ENCODE assay signal across 26 cellular contexts in genomic region chr6:56890066-56890465, GRCh38.
DNase-seq lines count a peak whose midpoint lies in the region; ATAC-seq, FAIRE-seq and TF ChIP-seq lines count a peak whose summit lies in the region.
"Had no signal": no experiment of that assay in that cellular context is flagged by ENCODE, and none has a peak within 500 bp of the region (broad histone marks: within the 10 kb centered on the region; RNA-seq: fewer than 3 reads in every experiment).

No MANE protein-coding gene starts in this region.

- H3K9ac ChIP-seq in HepG2 (ENCODE audit: insufficient read depth, low read depth, low read length) = no peak overlapping the region
- H3K9ac ChIP-seq: parathyroid adenoma had no signal

- in situ Hi-C loops in HepG2 (cut with HindIII; ENCODE audit: extremely low pct_ligation_motif_present, low pct_unique_long_range_greater_than_20kb) (no loop called here), transverse colon (cut with MboI; ENCODE audit: low pct_ligation_motif_present in 1 of 4, low pct_unique_long_range_greater_than_20kb in 1 of 4, low sequenced_read_pairs in 3 of 4) (no loop called here)

- H3K36me3 Mint-ChIP-seq in activated T-helper 17 cell treated with anti-CD3 and anti-CD28 coated beads, Interleukin-2, amount 50 U/mL, for 72 hours (ENCODE audit: low read depth) = no peaks in the 10 kb centered on the region
- H3K36me3 Mint-ChIP-seq: activated naive CD8-positive, alpha-beta T cell treated with anti-CD3 and anti-CD28 coated beads, Interleukin-2, amount 10 ng/mL, durations not matched to agents 7 days and 5 days; brain; CD14-positive monocyte had no signal

- H3K27ac ChIP-seq in HepG2 (ENCODE audit: extremely low read length, insufficient read depth, low read length) (no peak overlapping the region), right lobe of liver (no peak overlapping the region), transverse colon (peak overlapping the region in 3 of 4 donors; percentile 6 to 59 (median 42))
- H3K27ac ChIP-seq: colonic mucosa, parathyroid adenoma, upper lobe of left lung had no signal

- no peaks in the 10 kb centered on the region for H3K27me3 ChIP-seq in HepG2 (ENCODE audit: control insufficient read depth in 1 of 2, insufficient read depth in 2 of 2, low read length in 2 of 2)
- no peaks in the 10 kb centered on the region for H3K27me3 ChIP-seq in right lobe of liver
- H3K27me3 ChIP-seq in transverse colon = no peaks in the 10 kb centered on the region
- H3K27me3 ChIP-seq: colonic mucosa, Peyer's patch, upper lobe of left lung had no signal

- peaks cover 10% of the 10 kb centered on the region for H3K4me1 Mint-ChIP-seq in activated T-helper 17 cell treated with anti-CD3 and anti-CD28 coated beads, Interleukin-2, amount 50 U/mL, for 72 hours
- H3K4me1 Mint-ChIP-seq: brain, nephron had no signal

- H3K4me1 ChIP-seq in HepG2 (ENCODE audit: insufficient read depth, low read length) (peaks cover 15% of the 10 kb centered on the region), right lobe of liver (no peaks in the 10 kb centered on the region), transverse colon (peaks cover 0 to 5% (median 2%) of the 10 kb centered on the region in 4 donors)
- H3K4me1 ChIP-seq: colonic mucosa, parathyroid adenoma, Peyer's patch, upper lobe of left lung had no signal

- TF ChIP-seq EP300 in HepG2 (IDR thresholded peaks at IDR 0.05; ENCODE audit: low read depth in 2 of 2, low read length in 2 of 2) = no peak
- no peak for TF ChIP-seq EP300 in HepG2 (CRISPR knock-in tag; IDR thresholded peaks at IDR 0.05; ENCODE audit: borderline replicate concordance)
- TF ChIP-seq EP300 in transverse colon (IDR thresholded peaks at IDR 0.05; ENCODE audit: low read depth) = no peak

- TF ChIP-seq CTCF in HepG2 (CRISPR knock-in tag; IDR thresholded peaks at IDR 0.05) (no peak), right lobe of liver (IDR thresholded peaks at IDR 0.05) (no peak), transverse colon (IDR thresholded peaks at IDR 0.05) (no peak)

- WGBS in HepG2 (ENCODE audit: low lambda C conversion rate) = 0% methylated on average over 3 of the region's 3 CpGs
- 14% methylated on average over 3 of the region's 3 CpGs for WGBS in right lobe of liver (ENCODE audit: insufficient coverage, low coverage, low lambda C conversion rate, missing lambda C conversion rate)
- 72 to 83% methylated on average over 3 of the region's 3 CpGs for WGBS in transverse colon (ENCODE audit: low coverage in 1 of 2), 2 donors

- DNase-seq in HepG2 (ENCODE audit: low spot score) (no peak), right lobe of liver (no peak), fibroblast of peridontal ligament (ENCODE audit: extremely low read depth) (peak; percentile 76), transverse colon (no peak), NCI-H146 (lab: John Stamatoyannopoulos, UW) (no peak), NCI-H2196 (lab: John Stamatoyannopoulos, UW; ENCODE audit: unreplicated experiment) (no peak)
- DNase-seq: activated CD4-positive, alpha-beta T cell treated with anti-CD3 and anti-CD28 coated beads, Interleukin-2, amount 50 U/mL, for 1 hour; activated naive CD8-positive, alpha-beta T cell treated with anti-CD3 and anti-CD28 coated beads, Interleukin-2, amount 10 ng/mL, durations not matched to agents 7 days and 5 days; colonic mucosa; H7; NCI-H1694 treated with DMSO at 0.1 percent for 48 hours; Peyer's patch; right cardiac atrium had no signal

- POLR2A ChIA-PET in HepG2 (lab: Yijun Ruan, JAX) = no interaction called here

- H3K36me3 ChIP-seq in HepG2 (replicated peaks in 1 of 2; ENCODE audit: control insufficient read depth in 1 of 2, insufficient read depth in 2 of 2, low read length in 2 of 2) (no peaks in the 10 kb centered on the region), right lobe of liver (no peaks in the 10 kb centered on the region), transverse colon (no peaks in the 10 kb centered on the region)
- H3K36me3 ChIP-seq: colonic mucosa, Peyer's patch, upper lobe of left lung had no signal

- H3K27ac Mint-ChIP-seq in activated T-helper 17 cell treated with anti-CD3 and anti-CD28 coated beads, Interleukin-2, amount 50 U/mL, for 72 hours = peak overlapping the region; percentile 48
- H3K27ac Mint-ChIP-seq: activated naive CD8-positive, alpha-beta T cell treated with anti-CD3 and anti-CD28 coated beads, Interleukin-2, amount 10 ng/mL, durations not matched to agents 7 days and 5 days; activated T-helper 2 cell treated with anti-CD3 and anti-CD28 coated beads, Interferon-gamma antibody, Interleukin-2, Interleukin-4, amounts not matched to agents 10 μg/mL and 5 μg/mL and 100 μg/mL, durations not matched to agents 14 hours and 24 hours and 36 hours; brain; CD14-positive monocyte; mesothelial cell of epicardium had no signal

- TF ChIP-seq RAD21 in HepG2 (CRISPR knock-in tag; IDR thresholded peaks at IDR 0.05) = no peak

- no peaks in the 10 kb centered on the region for H3K9me3 Mint-ChIP-seq in activated T-helper 17 cell treated with anti-CD3 and anti-CD28 coated beads, Interleukin-2, amount 50 U/mL, for 72 hours
- H3K9me3 Mint-ChIP-seq: activated naive CD8-positive, alpha-beta T cell treated with anti-CD3 and anti-CD28 coated beads, Interleukin-2, amount 10 ng/mL, durations not matched to agents 7 days and 5 days; activated T-helper 2 cell treated with anti-CD3 and anti-CD28 coated beads, Interferon-gamma antibody, Interleukin-2, Interleukin-4, amounts not matched to agents 10 μg/mL and 5 μg/mL and 100 μg/mL, durations not matched to agents 14 hours and 24 hours and 36 hours; CD14-positive monocyte; nephron; T-helper 2 cell treated with Interferon-gamma antibody and Interleukin-4, amounts not matched to agents 5 μg/mL and 100 μg/mL, for 36 hours had no signal

- H3K27me3 Mint-ChIP-seq in activated T-helper 17 cell treated with anti-CD3 and anti-CD28 coated beads, Interleukin-2, amount 50 U/mL, for 72 hours = no peaks in the 10 kb centered on the region
- H3K27me3 Mint-ChIP-seq: brain had no signal

- no peaks in the 10 kb centered on the region for H3K79me2 ChIP-seq in HepG2 (ENCODE audit: insufficient read depth, low read length)
- H3K79me2 ChIP-seq: parathyroid adenoma had no signal

- CTCF ChIA-PET in HepG2 (lab: Yijun Ruan, JAX; ENCODE audit: low intra/inter-chr PET ratio, low total read pairs) = no interaction called here

- H4K20me1 ChIP-seq in HepG2 (ENCODE audit: insufficient read depth, low read length) = no peaks in the 10 kb centered on the region

- no peak overlapping the region for H2AFZ ChIP-seq in HepG2 (ENCODE audit: low read length)
- H2AFZ ChIP-seq: parathyroid adenoma had no signal

- no peak for TF ChIP-seq POLR2A in HepG2 (IDR thresholded peaks at IDR 0.05; ENCODE audit: insufficient read depth in 1 of 2, low read depth in 2 of 2, low read length in 2 of 2)
- no peak for TF ChIP-seq POLR2A in right lobe of liver (IDR thresholded peaks at IDR 0.05)
- no peak for TF ChIP-seq POLR2A in transverse colon (IDR thresholded peaks at IDR 0.05)

- BruUV-seq in HepG2 (replicated peaks; lab: Mats Ljungman, UMichigan) = no TSS peak

- H3K4me3 Mint-ChIP-seq in activated T-helper 17 cell treated with anti-CD3 and anti-CD28 coated beads, Interleukin-2, amount 50 U/mL, for 72 hours = no peak overlapping the region
- H3K4me3 Mint-ChIP-seq: activated naive CD8-positive, alpha-beta T cell treated with anti-CD3 and anti-CD28 coated beads, Interleukin-2, amount 10 ng/mL, durations not matched to agents 7 days and 5 days; brain; CD14-positive monocyte; mesothelial cell of epicardium; nephron; T-helper 2 cell treated with Interferon-gamma antibody and Interleukin-4, amounts not matched to agents 5 μg/mL and 100 μg/mL, for 36 hours had no signal

- FAIRE-seq in HepG2 (lab: Jason Lieb, UNC) = no peak
- FAIRE-seq: A204.1, D721Med had no signal

- no peak overlapping the region for H3K4me3 ChIP-seq in HepG2 (replicated peaks in 1 of 3; ENCODE audit: insufficient read depth in 1 of 3, low read depth in 2 of 3, low read length in 3 of 3)
- no peak overlapping the region for H3K4me3 ChIP-seq in right lobe of liver
- no peak overlapping the region for H3K4me3 ChIP-seq in transverse colon
- H3K4me3 ChIP-seq: colonic mucosa, Peyer's patch, upper lobe of left lung had no signal

- no peak overlapping the region for H3K4me2 ChIP-seq in HepG2 (ENCODE audit: low read depth, low read length)

- ATAC-seq in HepG2 (no peak), right lobe of liver (no peak), HG03039 (IDR thresholded peaks at IDR 0.05; ENCODE audit: unreplicated experiment) (no peak)
- no peak for ATAC-seq in activated T-helper 17 cell treated with anti-CD3 and anti-CD28 coated beads, Interleukin-2, amount 50 U/mL, for 72 hours (replicated peaks)
- ATAC-seq: left lobe of liver, right cardiac atrium had no signal

- intact Hi-C loops in HepG2 (cut with micrococcal nuclease; ENCODE audit: unreplicated experiment) (no loop called here), right lobe of liver (cut with DNase I) (no loop called here), transverse colon (cut with DNase I; ENCODE audit: low total_unique reads) (no loop called here)

- H3K9me3 ChIP-seq in HepG2 (ENCODE audit: low read length) (no peaks in the 10 kb centered on the region), right lobe of liver (no peaks in the 10 kb centered on the region), transverse colon (no peaks in the 10 kb centered on the region)
- H3K9me3 ChIP-seq: colonic mucosa, Peyer's patch, upper lobe of left lung had no signal

TF ChIP-seq in HepG2, 621 proteins besides CTCF, POLR2A, EP300 and RAD21 (continues in another document):
- no peak for TF ChIP-seq MIER2 (CRISPR knock-in tag; IDR thresholded peaks at IDR 0.05)
- TF ChIP-seq SOX13 (IDR thresholded peaks at IDR 0.05) = no peak
- TF ChIP-seq SOX13 (CRISPR knock-in tag; conservative IDR thresholded peaks at IDR 0.05 in 1 of 2, IDR thresholded peaks at IDR 0.05 in 1 of 2) = peak in 1 of 2 experiments; percentile 50; a peak in 2 of 4 replicates
- TF ChIP-seq ZKSCAN5 (CRISPR knock-in tag; IDR thresholded peaks at IDR 0.05) = no peak
- no peak for TF ChIP-seq ZNF124 (CRISPR knock-in tag; IDR thresholded peaks at IDR 0.05)
- no peak for TF ChIP-seq ZNF251 (CRISPR knock-in tag; IDR thresholded peaks at IDR 0.05)
- no peak for TF ChIP-seq ZNF263 (CRISPR knock-in tag; IDR thresholded peaks at IDR 0.05)
- TF ChIP-seq ZNF704 (CRISPR knock-in tag; IDR thresholded peaks at IDR 0.05; ENCODE audit: borderline replicate concordance) = no peak
- TF ChIP-seq SCMH1 (CRISPR knock-in tag; IDR thresholded peaks at IDR 0.05; ENCODE audit: borderline replicate concordance) = no peak
- peak; percentile 16; the same call in 1 of the 2 replicates for TF ChIP-seq SOX5 (CRISPR knock-in tag; IDR thresholded peaks at IDR 0.05; ENCODE audit: borderline replicate concordance)
- TF ChIP-seq NFRKB (IDR thresholded peaks at IDR 0.05) = no peak

Comparison
In these comparisons a context has a peak if more than half of its experiments do, and no peak if none do; other contexts are left out.
1. H3K27ac ChIP-seq: peak in transverse colon (3 of 4); none in HepG2 (single experiment) and right lobe of liver (0 of 3).